6 cellular contexts compared by ENCODE assay signal in the genomic region with DNA sequence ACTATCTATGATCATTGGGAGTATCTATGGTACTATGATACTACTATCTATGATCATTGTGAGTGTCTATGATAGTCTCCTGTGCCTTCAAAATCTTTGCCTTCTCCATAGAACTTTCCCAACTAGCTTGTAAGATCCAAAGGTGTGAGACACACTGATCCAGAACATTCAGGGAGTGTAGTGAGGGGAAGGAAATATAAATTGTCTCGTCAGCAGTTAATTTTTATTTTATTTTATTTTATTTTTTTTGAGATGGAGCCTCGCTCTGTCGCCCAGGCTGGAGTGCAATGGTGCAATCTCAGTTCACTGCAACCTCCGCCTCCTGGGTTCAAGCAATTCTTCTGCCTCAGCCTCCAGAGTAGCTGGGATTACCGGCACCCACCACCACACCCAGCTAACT. TPM values are rescaled to one million over a fixed set of nuclear protein-coding genes. Genes with fewer than 3 reads are reported as not detected.
DNase-seq lines count a peak whose midpoint lies in the region; ATAC-seq, FAIRE-seq and TF ChIP-seq lines count a peak whose summit lies in the region.
"Not testable (repeated sequence)": the region's sequence is repeated elsewhere in the genome, so short reads cannot be mapped to it uniquely, and the experiment has no call there.

No MANE protein-coding gene starts in this region.

- not testable (repeated sequence) for TF ChIP-seq CTCF in A549 (IDR thresholded peaks at IDR 0.05); RWPE1 (conservative IDR thresholded peaks at IDR 0.05; ENCODE audit: low read depth); K562 (IDR thresholded peaks at IDR 0.05 in 2 of 3, conservative IDR thresholded peaks at IDR 0.05 in 1 of 3; ENCODE audit: insufficient read depth in 2 of 3, low read depth in 1 of 3, low read length in 3 of 3); H1 (IDR thresholded peaks at IDR 0.05; ENCODE audit: control extremely low read depth in 1 of 3, insufficient read depth in 1 of 3, low read depth in 1 of 3, low read length in 3 of 3); nephron (IDR thresholded peaks at IDR 0.05; ENCODE audit: unreplicated experiment in 3 of 3)

- H3K36me3 ChIP-seq in K562 (ENCODE audit: control insufficient read depth, insufficient read depth, low read length) (peaks cover 39% of the 10 kb centered on the region; the same call in 2 of the 3 replicates), H1 (ENCODE audit: control insufficient read depth in 2 of 4, insufficient read depth in 4 of 4, low read length in 3 of 4) (peaks cover 7 to 38% (median 24%) of the 10 kb centered on the region in 4 experiments)

- H4K20me1 ChIP-seq in K562 (replicated peaks; ENCODE audit: control insufficient read depth, insufficient read depth, low read length); H1 (replicated peaks in 1 of 2; ENCODE audit: control insufficient read depth in 1 of 2, insufficient read depth in 2 of 2, low read length in 2 of 2): not testable (repeated sequence)

- in situ Hi-C loops in K562 (cut with MboI): not testable (repeated sequence)

- H3K27me3 Mint-ChIP-seq in T-helper 17 cell; nephron (ENCODE audit: low read depth): not testable (repeated sequence)

- H2AFZ ChIP-seq in K562 (ENCODE audit: low read depth, low read length); H1 (ENCODE audit: low read length): not testable (repeated sequence)

- not testable (repeated sequence) for H3K9ac ChIP-seq in K562 (ENCODE audit: insufficient read depth in 1 of 2, low read depth in 2 of 2, low read length in 2 of 2); H1 (replicated peaks in 1 of 4; ENCODE audit: extremely low read depth in 1 of 4, low read depth in 3 of 4, low read length in 3 of 4)

- not testable (repeated sequence) for H4K8ac ChIP-seq in H1 (ENCODE audit: extremely low read depth, insufficient read depth, low read length)

- not testable (repeated sequence) for H3K4me3 ChIP-seq in A549; K562; H1 (ENCODE audit: extremely low read depth in 1 of 4, insufficient read depth in 2 of 4, low read depth in 3 of 4, low read length in 4 of 4)

- FAIRE-seq in A549 (lab: Jason Lieb, UNC); K562 (lab: Jason Lieb, UNC); H1 (lab: Jason Lieb, UNC): not testable (repeated sequence)

- not testable (repeated sequence) for H2BK20ac ChIP-seq in H1 (ENCODE audit: low read length)

- not testable (repeated sequence) for H3K4me3 Mint-ChIP-seq in T-helper 17 cell
- H3K4me3 Mint-ChIP-seq in nephron: peak overlapping the region in 1 of 3 experiments; percentile 60

- intact Hi-C loops in K562 (cut with micrococcal nuclease): not testable (repeated sequence)

- not testable (repeated sequence) for H4K91ac ChIP-seq in H1 (replicated peaks; ENCODE audit: insufficient read length, low read length)

- not testable (repeated sequence) for TF ChIP-seq POLR2A in A549 (IDR thresholded peaks at IDR 0.05; ENCODE audit: low read length); K562 (conservative IDR thresholded peaks at IDR 0.05); H1 (IDR thresholded peaks at IDR 0.05; ENCODE audit: control extremely low read depth in 1 of 2, low read depth in 2 of 2, low read length in 2 of 2)

- H2AK5ac ChIP-seq in H1 (ENCODE audit: low read depth, low read length): not testable (repeated sequence)

- H2BK5ac ChIP-seq in H1 (ENCODE audit: low read depth, low read length): not testable (repeated sequence)

- not testable (repeated sequence) for H3K36me3 Mint-ChIP-seq in T-helper 17 cell (ENCODE audit: low read depth)
- H3K36me3 Mint-ChIP-seq in nephron (ENCODE audit: low read depth): peaks cover 31% of the 10 kb centered on the region

- not testable (repeated sequence) for H3K9me3 ChIP-seq in A549; T-helper 17 cell (ENCODE audit: control insufficient read depth, low read length, poor library complexity, severe bottlenecking); K562 (replicated peaks; ENCODE audit: control insufficient read depth, insufficient read depth, low read depth, low read length); H1 (ENCODE audit: insufficient read depth in 2 of 2, low read depth in 1 of 2, low read length in 1 of 2)

- not testable (repeated sequence) for TF ChIP-seq EP300 in A549 (IDR thresholded peaks at IDR 0.05); K562 (IDR thresholded peaks at IDR 0.05; ENCODE audit: low read length); H1 (IDR thresholded peaks at IDR 0.05; ENCODE audit: borderline replicate concordance in 1 of 2, low read depth in 2 of 2, low read length in 2 of 2)

- H3K79me2 ChIP-seq in K562 (ENCODE audit: control insufficient read depth, insufficient read depth, low read length): peaks cover 10% of the 10 kb centered on the region; the same call in 2 of the 3 replicates
- not testable (repeated sequence) for H3K79me2 ChIP-seq in H1 (ENCODE audit: control insufficient read depth in 1 of 2, insufficient read depth in 2 of 2, low read length in 2 of 2)

- H3K23ac ChIP-seq in H1 (ENCODE audit: insufficient read length): not testable (repeated sequence)

- H2BK12ac ChIP-seq in H1 (ENCODE audit: low read depth, low read length): not testable (repeated sequence)

- H3K4ac ChIP-seq in H1 (replicated peaks; ENCODE audit: insufficient read length, low read depth, low read length): not testable (repeated sequence)

- H3K27ac Mint-ChIP-seq in T-helper 17 cell (peak overlapping the region; percentile 53), nephron (peak overlapping the region in 2 of 3 experiments; percentile 3 to 20)

- POLR2A ChIA-PET in A549 (lab: Yijun Ruan, JAX): not testable (repeated sequence)
- POLR2A ChIA-PET in RWPE1 (lab: Yijun Ruan, JAX; ENCODE audit: low non-redundant PET) (interaction anchor here (0.6 kb wide), 1 partner anchor 32 kb away, joined by 6 read pairs; no protein-coding TSS in a partner anchor), K562 (lab: Yijun Ruan, JAX) (interaction anchor here (1.2 to 1.4 kb wide), 2 partner anchors 10 to 20 kb away, joined by 3 to 4 read pairs; no protein-coding TSS in a partner anchor), H1 (lab: Charles Lee; ENCODE audit: partially characterized antibody) (interaction anchor here (29.0 to 88.3 kb wide), 3 partner anchors 8 to 61 kb away, joined by 1305 to 4270 read pairs (median 1305); a partner anchor contains a TSS)

- not testable (repeated sequence) for H3K23me2 ChIP-seq in H1 (ENCODE audit: low read depth, low read length)

- H2BK15ac ChIP-seq in H1 (ENCODE audit: low read length): not testable (repeated sequence)

- H3K79me1 ChIP-seq in H1 (ENCODE audit: low read depth, low read length): not testable (repeated sequence)

- not testable (repeated sequence) for H3K4me1 ChIP-seq in A549; K562 (replicated peaks in 1 of 2; ENCODE audit: control insufficient read depth in 2 of 2, insufficient read depth in 2 of 2, low read length in 2 of 2); H1 (replicated peaks in 1 of 4; ENCODE audit: control insufficient read depth in 3 of 4, insufficient read depth in 4 of 4, low read length in 3 of 4)

- not testable (repeated sequence) for H3K27ac ChIP-seq in A549; K562 (ENCODE audit: extremely low read depth, low read depth, low read length); H1 (ENCODE audit: low read depth, low read length)
- peak overlapping the region; percentile 15; the same call in 1 of the 2 replicates for H3K27ac ChIP-seq in RWPE1

- not testable (repeated sequence) for ATAC-seq in A549, T-helper 17 cell, K562

- H3K9me3 Mint-ChIP-seq in nephron: not testable (repeated sequence)

- not testable (repeated sequence) for H3K27me3 ChIP-seq in K562 (ENCODE audit: control insufficient read depth in 2 of 2, insufficient read depth in 2 of 2, low read length in 2 of 2); H1 (replicated peaks in 1 of 4; ENCODE audit: control insufficient read depth in 3 of 4, extremely low read depth in 1 of 4, insufficient read depth in 3 of 4, low read length in 3 of 4)

- not testable (repeated sequence) for H2BK120ac ChIP-seq in H1 (replicated peaks; ENCODE audit: low read depth, low read length)

- TF ChIP-seq RAD21 in A549 (conservative IDR thresholded peaks at IDR 0.05 in 1 of 2, IDR thresholded peaks at IDR 0.05 in 1 of 2); K562 (CRISPR knock-in tag; conservative IDR thresholded peaks at IDR 0.05 in 1 of 2, IDR thresholded peaks at IDR 0.05 in 1 of 2); H1 (IDR thresholded peaks at IDR 0.05 in 1 of 2, conservative IDR thresholded peaks at IDR 0.05 in 1 of 2; ENCODE audit: low read depth in 2 of 2, low read length in 2 of 2): not testable (repeated sequence)

- H3K9me1 ChIP-seq in K562 (ENCODE audit: control insufficient read depth, insufficient read depth, low read length): not testable (repeated sequence)

- not testable (repeated sequence) for H3K14ac ChIP-seq in H1 (ENCODE audit: insufficient read length)

- CTCF ChIA-PET in A549 (lab: Yijun Ruan, JAX) (interaction anchor here (1.0 to 18.1 kb wide), 4 partner anchors 18 to 59 kb away, joined by 3 to 308 read pairs (median 4); no protein-coding TSS in a partner anchor), H1 (lab: Charles Lee; ENCODE audit: partially characterized antibody) (interaction anchor here (0.8 to 1.9 kb wide), 4 partner anchors 9 to 56 kb away, joined by 3 to 6 read pairs (median 4); no protein-coding TSS in a partner anchor)
- CTCF ChIA-PET in RWPE1 (lab: Yijun Ruan, JAX); K562 (lab: Yijun Ruan, JAX; ENCODE audit: low intra/inter-chr PET ratio): not testable (repeated sequence)

- BruUV-seq in K562 (replicated peaks; lab: Mats Ljungman, UMichigan): not testable (repeated sequence)

- not testable (repeated sequence) for H3K56ac ChIP-seq in H1 (replicated peaks; ENCODE audit: insufficient read length, low read depth, low read length)

- not testable (repeated sequence) for H4K5ac ChIP-seq in H1 (ENCODE audit: insufficient read length, low read depth, low read length)

- not testable (repeated sequence) for DNase-seq in A549 (ENCODE audit: low read depth in 1 of 2, low spot score in 1 of 2); RWPE1 (ENCODE audit: low spot score); T-helper 17 cell; K562 (ENCODE audit: extremely low read depth in 1 of 4, low spot score in 3 of 4); H1 (ENCODE audit: low read depth in 1 of 2, low spot score in 2 of 2)

- H3K4me1 Mint-ChIP-seq in T-helper 17 cell, nephron: not testable (repeated sequence)

- not testable (repeated sequence) for H3K4me2 ChIP-seq in A549; K562 (ENCODE audit: insufficient read depth, low read length); H1 (ENCODE audit: insufficient read depth in 1 of 2, low read depth in 2 of 2, low read length in 2 of 2)

- 96% methylated on average over 5 of the region's 5 CpGs for WGBS in A549 (ENCODE audit: missing lambda C conversion rate)
- WGBS in K562 (ENCODE audit: insufficient coverage, low coverage, missing lambda C conversion rate): 93% methylated on average over 5 of the region's 5 CpGs
- 88% methylated on average over 5 of the region's 5 CpGs; no CpG with 5 or more reads in 1 of the 2 experiments for WGBS in H1 (ENCODE audit: extremely low coverage in 1 of 2, insufficient coverage in 1 of 2, insufficient read length in 1 of 2, insufficient replicate concordance in 2 of 2, low coverage in 1 of 2, low lambda C conversion rate in 2 of 2, missing lambda C conversion rate in 1 of 2), 2 experiments

- H3K18ac ChIP-seq in H1 (ENCODE audit: extremely low read depth, low read length): not testable (repeated sequence)

RNA-seq across cellular contexts. Expression of a gene that starts 5.9 kb away (rescaled TPM):
- 5,441 and 7,182 TPM in 2 replicates for polyA plus RNA-seq in A549 (2011; rRNA removed)
- 7,109 and 7,241 TPM in 2 replicates for polyA plus RNA-seq in A549 (2012; cell fraction: cytosol; rRNA removed)
- polyA plus RNA-seq in A549 (2012; cell fraction: nucleus; rRNA removed): 3,292 and 3,609 TPM in 2 replicates
- polyA plus RNA-seq in A549 (2017; fragmentation: RNase III; extraction: RNeasy Plus Mini Kit Qiagen cat#74134 plus additional on column Dnase treatment): 3,449 to 3,524 TPM (median 3,456 TPM) in 3 replicates
- 4,371 and 5,632 TPM in 2 replicates for polyA minus RNA-seq in A549 (2011; rRNA and poly(A)+ RNA removed)
- total RNA-seq in T-helper 17 cell: 1,000 to 10,000 TPM; 2,187 to 2,381 TPM
- total RNA-seq in K562 (2011; cell fraction: chromatin; rRNA removed; ENCODE audit: low replicate concordance): 1,112 and 2,318 TPM in 2 replicates
- 2,659 and 3,037 TPM in 2 replicates for total RNA-seq in K562 (2011; cell fraction: nucleolus; rRNA removed)
- total RNA-seq in K562 (2011; cell fraction: nucleoplasm; rRNA removed): 2,953 and 5,147 TPM in 2 replicates
- 4,900 and 6,436 TPM in 2 replicates for total RNA-seq in K562 (2014; rRNA removed)
- total RNA-seq in K562 (2014; rRNA removed; fragmentation: Illumina TruSeq; extraction: Trizol): 3,191 and 3,833 TPM in 2 replicates
- 3,802 and 3,820 TPM in 2 replicates for total RNA-seq in K562 (2015; rRNA removed; fragmentation: Illumina TruSeq; extraction: Trizol)
- 3,845 and 4,075 TPM in 2 replicates for total RNA-seq in K562 (2021)
- 7,931 and 10,886 TPM in 2 replicates for polyA plus RNA-seq in K562 (2011; rRNA removed)
- polyA plus RNA-seq in K562 (2011; cell fraction: cytosol; rRNA removed): 11,423 and 15,718 TPM in 2 replicates
- 3,653 and 4,979 TPM in 2 replicates for polyA plus RNA-seq in K562 (2011; cell fraction: nucleus; rRNA removed)
- 4,990 and 8,357 TPM in 2 replicates for polyA plus RNA-seq in K562 (2012)
- polyA plus RNA-seq in K562 (2014; fragmentation: Illumina TruSeq; extraction: Trizol): 5,372 and 5,510 TPM in 2 replicates
- polyA plus RNA-seq in K562 (2014; fragmentation: Nextera tagmentation; extraction: Ambion mirVana): 1,000 to 10,000 TPM; 6,875 to 7,674 TPM
- 6,483 and 6,682 TPM in 2 replicates for polyA plus RNA-seq in K562 (2014; rRNA removed)
- 5,001 and 5,431 TPM in 2 replicates for polyA minus RNA-seq in K562 (2011; rRNA and poly(A)+ RNA removed)
- polyA minus RNA-seq in K562 (2011; cell fraction: cytosol; rRNA and poly(A)+ RNA removed): 2,569 and 3,110 TPM in 2 replicates
- 738 and 1,257 TPM in 2 replicates for polyA minus RNA-seq in K562 (2011; cell fraction: nucleus; rRNA and poly(A)+ RNA removed)
- total RNA-seq in H1 (2021; fragmentation: NEBNext Ultra II Directional; extraction: Animal tissue kit (Norgen Biotek cat#: 25700)): 2,987 and 3,029 TPM in 2 replicates
- polyA plus RNA-seq in H1 (2011; rRNA removed): 8,838 and 10,765 TPM in 2 replicates
- polyA plus RNA-seq in H1 (2011; cell fraction: cytosol; rRNA removed): 10,357 TPM
- polyA plus RNA-seq in H1 (2011; cell fraction: nucleus; rRNA removed): 6,829 TPM
- 4,444 to 5,241 TPM (median 4,665 TPM) in 4 replicates for polyA plus RNA-seq in H1 (2012, experiment 1 of 2)
- 7,158 TPM for polyA plus RNA-seq in H1 (2012, experiment 2 of 2)
- 4,021 TPM for polyA plus RNA-seq in H1 (2013, experiment 1 of 2)
- polyA plus RNA-seq in H1 (2013, experiment 2 of 2): 3,982 TPM
- polyA minus RNA-seq in H1 (2011; rRNA and poly(A)+ RNA removed): 5,851 and 5,958 TPM in 2 replicates
- 2,113 TPM for polyA minus RNA-seq in H1 (2011; cell fraction: cytosol; rRNA and poly(A)+ RNA removed)
- 1,976 TPM for polyA minus RNA-seq in H1 (2011; cell fraction: nucleus; rRNA and poly(A)+ RNA removed)

RNA-seq across cellular contexts. Expression of a gene that starts 12.3 kb away (rescaled TPM):
- polyA plus RNA-seq in A549 (2011; rRNA removed): 64.1 and 81.5 TPM in 2 replicates
- 72.5 and 73.2 TPM in 2 replicates for polyA plus RNA-seq in A549 (2012; cell fraction: cytosol; rRNA removed)
- 193 and 238 TPM in 2 replicates for polyA plus RNA-seq in A549 (2012; cell fraction: nucleus; rRNA removed)
- polyA plus RNA-seq in A549 (2017; fragmentation: RNase III; extraction: RNeasy Plus Mini Kit Qiagen cat#74134 plus additional on column Dnase treatment): 43.2 to 50.8 TPM (median 45.8 TPM) in 3 replicates
- 224 and 252 TPM in 2 replicates for polyA minus RNA-seq in A549 (2011; rRNA and poly(A)+ RNA removed)
- 100 to 1,000 TPM; 150 to 163 TPM for total RNA-seq in T-helper 17 cell
- total RNA-seq in K562 (2011; cell fraction: chromatin; rRNA removed; ENCODE audit: low replicate concordance): 689 and 1,391 TPM in 2 replicates
- 533 and 578 TPM in 2 replicates for total RNA-seq in K562 (2011; cell fraction: nucleolus; rRNA removed)
- total RNA-seq in K562 (2011; cell fraction: nucleoplasm; rRNA removed): 336 and 477 TPM in 2 replicates
- total RNA-seq in K562 (2014; rRNA removed): 96.4 and 124 TPM in 2 replicates
- 48.2 and 49.7 TPM in 2 replicates for total RNA-seq in K562 (2014; rRNA removed; fragmentation: Illumina TruSeq; extraction: Trizol)
- 51.5 and 54.4 TPM in 2 replicates for total RNA-seq in K562 (2015; rRNA removed; fragmentation: Illumina TruSeq; extraction: Trizol)
- 172 and 190 TPM in 2 replicates for total RNA-seq in K562 (2021)
- 51.7 and 78.4 TPM in 2 replicates for polyA plus RNA-seq in K562 (2011; rRNA removed)
- 52.9 and 58.6 TPM in 2 replicates for polyA plus RNA-seq in K562 (2011; cell fraction: cytosol; rRNA removed)
- 319 and 415 TPM in 2 replicates for polyA plus RNA-seq in K562 (2011; cell fraction: nucleus; rRNA removed)
- polyA plus RNA-seq in K562 (2012): 82.4 and 85.4 TPM in 2 replicates
- 81.4 and 108 TPM in 2 replicates for polyA plus RNA-seq in K562 (2014; fragmentation: Illumina TruSeq; extraction: Trizol)
- 10 to 100 TPM; 11.9 to 18.2 TPM for polyA plus RNA-seq in K562 (2014; fragmentation: Nextera tagmentation; extraction: Ambion mirVana)
- 78.4 and 94.0 TPM in 2 replicates for polyA plus RNA-seq in K562 (2014; rRNA removed)
- polyA minus RNA-seq in K562 (2011; rRNA and poly(A)+ RNA removed): 168 and 179 TPM in 2 replicates
- polyA minus RNA-seq in K562 (2011; cell fraction: cytosol; rRNA and poly(A)+ RNA removed): 131 and 132 TPM in 2 replicates
- polyA minus RNA-seq in K562 (2011; cell fraction: nucleus; rRNA and poly(A)+ RNA removed): 176 and 241 TPM in 2 replicates
- total RNA-seq in H1 (2021; fragmentation: NEBNext Ultra II Directional; extraction: Animal tissue kit (Norgen Biotek cat#: 25700)): 133 and 137 TPM in 2 replicates
- 61.4 and 73.1 TPM in 2 replicates for polyA plus RNA-seq in H1 (2011; rRNA removed)
- polyA plus RNA-seq in H1 (2011; cell fraction: cytosol; rRNA removed): 61.1 TPM
- 294 TPM for polyA plus RNA-seq in H1 (2011; cell fraction: nucleus; rRNA removed)
- polyA plus RNA-seq in H1 (2012, experiment 1 of 2): 92.9 to 139 TPM (median 109 TPM) in 4 replicates
- 58.3 TPM for polyA plus RNA-seq in H1 (2012, experiment 2 of 2)
- 57.1 TPM for polyA plus RNA-seq in H1 (2013, experiment 1 of 2)
- 47.1 TPM for polyA plus RNA-seq in H1 (2013, experiment 2 of 2)
- 266 and 267 TPM in 2 replicates for polyA minus RNA-seq in H1 (2011; rRNA and poly(A)+ RNA removed)
- 106 TPM for polyA minus RNA-seq in H1 (2011; cell fraction: cytosol; rRNA and poly(A)+ RNA removed)
- polyA minus RNA-seq in H1 (2011; cell fraction: nucleus; rRNA and poly(A)+ RNA removed): 194 TPM

RNA-seq across cellular contexts. Expression of a gene that starts 58.7 kb away (rescaled TPM):
- polyA plus RNA-seq in A549 (2011; rRNA removed): 40.1 and 62.8 TPM in 2 replicates
- 67.2 and 97.2 TPM in 2 replicates for polyA plus RNA-seq in A549 (2012; cell fraction: cytosol; rRNA removed)
- 165 and 170 TPM in 2 replicates for polyA plus RNA-seq in A549 (2012; cell fraction: nucleus; rRNA removed)
- 97.0 to 102 TPM (median 98.6 TPM) in 3 replicates for polyA plus RNA-seq in A549 (2017; fragmentation: RNase III; extraction: RNeasy Plus Mini Kit Qiagen cat#74134 plus additional on column Dnase treatment)
- 44.1 and 64.3 TPM in 2 replicates for polyA minus RNA-seq in A549 (2011; rRNA and poly(A)+ RNA removed)
- total RNA-seq in T-helper 17 cell: 100 to 1,000 TPM; 155 to 190 TPM
- 70.6 and 142 TPM in 2 replicates for total RNA-seq in K562 (2011; cell fraction: chromatin; rRNA removed; ENCODE audit: low replicate concordance)
- 45.5 and 48.2 TPM in 2 replicates for total RNA-seq in K562 (2011; cell fraction: nucleolus; rRNA removed)
- 51.8 and 52.7 TPM in 2 replicates for total RNA-seq in K562 (2011; cell fraction: nucleoplasm; rRNA removed)
- total RNA-seq in K562 (2014; rRNA removed): 18.6 and 22.7 TPM in 2 replicates
- total RNA-seq in K562 (2014; rRNA removed; fragmentation: Illumina TruSeq; extraction: Trizol): 13.1 and 16.4 TPM in 2 replicates
- 13.5 and 14.2 TPM in 2 replicates for total RNA-seq in K562 (2015; rRNA removed; fragmentation: Illumina TruSeq; extraction: Trizol)
- 66.6 and 74.1 TPM in 2 replicates for total RNA-seq in K562 (2021)
- polyA plus RNA-seq in K562 (2011; rRNA removed): 28.6 and 44.1 TPM in 2 replicates
- 31.5 and 36.7 TPM in 2 replicates for polyA plus RNA-seq in K562 (2011; cell fraction: cytosol; rRNA removed)
- polyA plus RNA-seq in K562 (2011; cell fraction: nucleus; rRNA removed): 43.4 and 76.1 TPM in 2 replicates
- 59.0 and 70.2 TPM in 2 replicates for polyA plus RNA-seq in K562 (2012)
- 64.7 and 71.8 TPM in 2 replicates for polyA plus RNA-seq in K562 (2014; fragmentation: Illumina TruSeq; extraction: Trizol)
- polyA plus RNA-seq in K562 (2014; fragmentation: Nextera tagmentation; extraction: Ambion mirVana): 1 to 10 TPM; 4.0 to 4.8 TPM
- 40.7 and 42.2 TPM in 2 replicates for polyA plus RNA-seq in K562 (2014; rRNA removed)
- polyA minus RNA-seq in K562 (2011; rRNA and poly(A)+ RNA removed): 19.9 and 22.3 TPM in 2 replicates
- polyA minus RNA-seq in K562 (2011; cell fraction: cytosol; rRNA and poly(A)+ RNA removed): 16.7 and 38.8 TPM in 2 replicates
- 12.4 and 19.8 TPM in 2 replicates for polyA minus RNA-seq in K562 (2011; cell fraction: nucleus; rRNA and poly(A)+ RNA removed)
- total RNA-seq in H1 (2021; fragmentation: NEBNext Ultra II Directional; extraction: Animal tissue kit (Norgen Biotek cat#: 25700)): 105 and 109 TPM in 2 replicates
- polyA plus RNA-seq in H1 (2011; rRNA removed): 51.0 and 89.2 TPM in 2 replicates
- 29.0 TPM for polyA plus RNA-seq in H1 (2011; cell fraction: cytosol; rRNA removed)
- polyA plus RNA-seq in H1 (2011; cell fraction: nucleus; rRNA removed): 80.4 TPM
- polyA plus RNA-seq in H1 (2012, experiment 1 of 2): 58.2 to 73.1 TPM (median 70.3 TPM) in 4 replicates
- polyA plus RNA-seq in H1 (2012, experiment 2 of 2): 83.1 TPM
- polyA plus RNA-seq in H1 (2013, experiment 1 of 2): 88.7 TPM
- 91.0 TPM for polyA plus RNA-seq in H1 (2013, experiment 2 of 2)
- polyA minus RNA-seq in H1 (2011; rRNA and poly(A)+ RNA removed): 45.0 and 62.0 TPM in 2 replicates
- 30.5 TPM for polyA minus RNA-seq in H1 (2011; cell fraction: cytosol; rRNA and poly(A)+ RNA removed)
- polyA minus RNA-seq in H1 (2011; cell fraction: nucleus; rRNA and poly(A)+ RNA removed): 33.2 TPM
